In the genomic region with DNA sequence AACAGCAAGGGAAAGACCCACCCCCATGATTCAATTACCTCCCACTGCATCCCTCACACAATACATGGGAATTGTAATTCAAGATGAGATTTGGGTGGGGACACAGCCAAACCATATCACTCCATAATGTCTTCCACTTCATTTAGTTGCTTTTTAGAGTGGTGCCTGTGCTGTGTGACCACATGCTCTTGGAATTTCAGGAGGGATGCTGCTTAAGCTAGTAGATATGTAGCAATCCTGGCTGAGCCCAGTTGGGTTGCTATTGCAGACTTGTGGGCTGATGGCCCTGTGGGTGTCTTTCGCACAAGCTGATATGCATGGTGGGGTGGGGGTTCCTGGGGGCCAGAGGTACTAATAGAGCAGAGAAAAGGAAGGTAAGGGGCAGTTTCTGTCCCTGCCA, we compare ENCODE assay signal across 28 cellular contexts.
DNase-seq lines count a peak whose midpoint lies in the region; ATAC-seq and TF ChIP-seq lines count a peak whose summit lies in the region.
"Had no signal": no experiment of that assay in that cellular context is flagged by ENCODE, and none has a peak within 500 bp of the region (broad histone marks: within the 10 kb centered on the region; RNA-seq: fewer than 3 reads in every experiment).

No MANE protein-coding gene starts in this region.

- H3K4me1 ChIP-seq in IMR-90 (ENCODE audit: control insufficient read depth, insufficient read depth, low read length) = peaks cover 5% of the 10 kb centered on the region
- H3K4me1 ChIP-seq: gastrocnemius medialis, psoas muscle had no signal

- WGBS in IMR-90 (ENCODE audit: extremely low coverage in 2 of 2, insufficient read length in 1 of 2), 2 experiments = no CpG with 5 or more reads among the region's 1 CpG

- H3K36me3 ChIP-seq in IMR-90 (ENCODE audit: control insufficient read depth, insufficient read depth, low read length) = no peaks in the 10 kb centered on the region
- H3K36me3 ChIP-seq: gastrocnemius medialis, neutrophil had no signal

- H2AK5ac ChIP-seq in IMR-90 (ENCODE audit: low read depth, low read length) = no peak overlapping the region; the same call in 1 of the 2 replicates

- no peaks in the 10 kb centered on the region for H3K79me1 ChIP-seq in IMR-90 (ENCODE audit: low read depth in 1 of 2, low read length in 2 of 2)

- H3K4ac ChIP-seq in IMR-90 (ENCODE audit: low read depth, low read length) = no peak overlapping the region; the same call in 1 of the 2 replicates

- no peak overlapping the region for H2BK120ac ChIP-seq in IMR-90 (ENCODE audit: low read depth, low read length)

- POLR2A ChIA-PET in IMR-90 (lab: Charles Lee; ENCODE audit: unreplicated experiment) = no interaction called here

- H4K91ac ChIP-seq in IMR-90 (ENCODE audit: insufficient read depth, low read depth, low read length) = no peak overlapping the region

- H2AK9ac ChIP-seq in IMR-90 (replicated peaks; ENCODE audit: low read depth, low read length, poor library complexity) = no peak overlapping the region

- H2BK20ac ChIP-seq in IMR-90 (ENCODE audit: low read depth, low read length) = no peak overlapping the region

- no peak overlapping the region for H3K23ac ChIP-seq in IMR-90 (ENCODE audit: low read depth, low read length)

- no peak overlapping the region for H3K14ac ChIP-seq in IMR-90 (replicated peaks; ENCODE audit: low read depth, low read length)

- H3K9me1 ChIP-seq in IMR-90 (ENCODE audit: insufficient read depth, low read length) = 0 out of 2 replicates have a peak, but pooled peaks cover 4% of the 10 kb centered on the region

- CTCF ChIA-PET in IMR-90 (lab: Yijun Ruan, JAX) = interaction anchor here (0.5 to 0.7 kb wide), 2 partner anchors 351 to 1027 kb away, joined by 3 read pairs; no protein-coding TSS in a partner anchor

- intact Hi-C loops in IMR-90 (cut with micrococcal nuclease) = no loop called here

- ATAC-seq in IMR-90 (ENCODE audit: low read depth) = peak; percentile 33; the same call in 1 of the 2 replicates
- ATAC-seq in HG03378 (IDR thresholded peaks at IDR 0.05; ENCODE audit: unreplicated experiment) = no peak
- ATAC-seq in GM18867 (IDR thresholded peaks at IDR 0.05; ENCODE audit: unreplicated experiment) = no peak
- ATAC-seq: activated CD4-positive, CD25-positive, alpha-beta regulatory T cell treated with anti-CD3 and anti-CD28 coated beads, Interleukin-2, amount 50 U/mL, for 24 hours; activated naive CD4-positive, alpha-beta T cell treated with anti-CD3 and anti-CD28 coated beads, Interleukin-2, amount 50 U/mL, for 72 hours; gastrocnemius medialis; psoas muscle; stimulated activated naive CD8-positive, alpha-beta T cell treated with anti-CD3 and anti-CD28 coated beads, Interleukin-15, amount 100 ng/mL, for 72 hours had no signal

- TF ChIP-seq RAD21 in IMR-90 (IDR thresholded peaks at IDR 0.05; ENCODE audit: low read length) = no peak

- no TSS peak for BruUV-seq in IMR-90 (replicated peaks; lab: Mats Ljungman, UMichigan)

- no peak overlapping the region for H4K5ac ChIP-seq in IMR-90 (ENCODE audit: low read depth, low read length)

- dilution Hi-C loops in IMR-90 (cut with HindIII; ENCODE audit: low sequenced_read_pairs, unreplicated experiment) = no loop called here

- in situ Hi-C loops in IMR-90 (cut with MboI; ENCODE audit: low sequenced_read_pairs) = no loop called here

- no peak overlapping the region for H3K9ac ChIP-seq in IMR-90 (ENCODE audit: low read depth, low read length)

- H3K27me3 ChIP-seq in IMR-90 (ENCODE audit: control insufficient read depth, insufficient read depth, low read length) = no peaks in the 10 kb centered on the region
- H3K27me3 ChIP-seq: gastrocnemius medialis had no signal

- H3K18ac ChIP-seq in IMR-90 (ENCODE audit: low read depth, low read length) = no peak overlapping the region

- H4K8ac ChIP-seq in IMR-90 (ENCODE audit: low read depth in 2 of 2, low read length in 2 of 2) = no peak overlapping the region

- H3K4me3 ChIP-seq in IMR-90 (ENCODE audit: insufficient read depth, low read depth, low read length) (no peak overlapping the region), cardiac fibroblast (replicated peaks in 1 of 2; ENCODE audit: low read depth in 2 of 2, low read length in 2 of 2) (no peak overlapping the region)
- H3K4me3 ChIP-seq: gastrocnemius medialis, psoas muscle had no signal

- H3K27ac ChIP-seq in IMR-90 (ENCODE audit: insufficient read depth, low read length) = no peak overlapping the region
- H3K27ac ChIP-seq: gastrocnemius medialis, neutrophil, psoas muscle had no signal

- no peak overlapping the region for H3K4me2 ChIP-seq in IMR-90 (ENCODE audit: low read depth, low read length)

- H2BK5ac ChIP-seq in IMR-90 (ENCODE audit: low read depth, low read length, poor library complexity, severe bottlenecking) = no peak overlapping the region

- H3K56ac ChIP-seq in IMR-90 (ENCODE audit: extremely low read depth, insufficient read depth, low read length) = no peak overlapping the region

- TF ChIP-seq CTCF in IMR-90 (conservative IDR thresholded peaks at IDR 0.05; ENCODE audit: low read depth, low read length) (no peak), cardiac fibroblast (IDR thresholded peaks at IDR 0.05; ENCODE audit: low read depth, low read length) (no peak)

- no peaks in the 10 kb centered on the region for H3K9me3 ChIP-seq in IMR-90 (ENCODE audit: control insufficient read depth, insufficient read depth, low read length)
- H3K9me3 ChIP-seq: gastrocnemius medialis, neutrophil, psoas muscle had no signal

- H2AFZ ChIP-seq in IMR-90 (replicated peaks; ENCODE audit: low read length, poor library complexity) = no peak overlapping the region

- TF ChIP-seq POLR2A in IMR-90 (IDR thresholded peaks at IDR 0.05; ENCODE audit: low read depth, low read length) = no peak

- H4K20me1 ChIP-seq in IMR-90 (ENCODE audit: insufficient read depth, low read length) = no peaks in the 10 kb centered on the region

- 0 out of 3 replicates have a peak overlapping the region, but pooled peaks have one; percentile 23 for H2BK15ac ChIP-seq in IMR-90 (ENCODE audit: low read depth, low read length)

- DNase-seq in AG08396 (ENCODE audit: low spot score) = peak; percentile 26
- peak; percentile 55 for DNase-seq in IMR-90
- DNase-seq in cardiac fibroblast (ENCODE audit: low read depth in 2 of 2) = peak; percentile 14 to 32
- peak; percentile 31 for DNase-seq in kidney tubule cell (ENCODE audit: low spot score)
- no peak for DNase-seq in HUDEP-2 (lab: John Stamatoyannopoulos, UW; ENCODE audit: unreplicated experiment in 76 of 76)
- DNase-seq in NCI-H82 (lab: John Stamatoyannopoulos, UW) = no peak
- DNase-seq: activated CD4-positive, alpha-beta memory T cell treated with anti-CD3 and anti-CD28 coated beads for 36 hours; aorta; DMS153; effector CD8-positive, alpha-beta T cell; erythroblast; gastrocnemius medialis; GDM1; H7; hippocampal formation; NCI-H1105 treated with DMSO at 0.1 percent for 48 hours; NCI-H2081 treated with DMSO at 0.1 percent for 48 hours; NCI-H345; NCI-H748 treated with DMSO at 0.1 percent for 48 hours; psoas muscle; RPMI8226; stimulated activated naive CD8-positive, alpha-beta T cell treated with anti-CD3 and anti-CD28 coated beads, Interleukin-15, amount 100 ng/mL, for 72 hours; T-helper 1 cell had no signal

TF ChIP-seq in IMR-90, 13 proteins besides CTCF, POLR2A, EP300 and RAD21:
- TF ChIP-seq BHLHE40 (IDR thresholded peaks at IDR 0.05; ENCODE audit: low read depth, low read length) (no peak), CEBPB (IDR thresholded peaks at IDR 0.05; ENCODE audit: low read depth, low read length) (peak; percentile 70)
TF ChIP-seq in IMR-90: peak in this region for 1.

Comparison
In these comparisons a context has a peak if more than half of its experiments do, and no peak if none do; other contexts are left out.
1. DNase-seq: peak in AG08396 (single experiment), IMR-90 (single experiment), cardiac fibroblast (2 of 2) and kidney tubule cell (single experiment); none in HUDEP-2 (0 of 76) and NCI-H82 (single experiment).